7 cellular contexts compared by ENCODE assay signal in the genomic region with DNA sequence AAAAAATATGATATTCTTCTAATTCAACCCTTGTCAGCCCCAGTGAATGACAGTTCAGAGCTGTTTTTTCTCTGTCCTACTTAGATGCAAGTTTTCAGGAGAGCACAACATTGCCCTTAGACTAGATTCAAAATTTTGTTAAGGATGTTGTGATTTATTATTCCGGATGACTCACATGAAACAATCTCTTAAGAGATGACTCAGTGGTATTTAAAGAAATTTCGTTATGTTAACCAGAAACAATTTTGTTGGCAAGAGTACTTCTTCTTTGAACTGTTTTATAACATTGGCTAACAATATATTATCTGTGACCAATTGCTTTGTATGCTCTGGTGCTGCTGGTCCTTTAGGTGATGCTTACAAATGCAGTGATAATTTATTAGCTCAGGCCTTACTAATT.
"Had no signal": no experiment of that assay in that cellular context is flagged by ENCODE, and none has a peak within 500 bp of the region (broad histone marks: within the 10 kb centered on the region; RNA-seq: fewer than 3 reads in every experiment).

No MANE protein-coding gene starts in this region.

- H3K27me3 ChIP-seq: esophagus squamous epithelium, stomach had no signal

- DNase-seq: activated CD4-positive, alpha-beta T cell treated with anti-CD3 and anti-CD28 coated beads, Interleukin-2, amount 10 ng/mL, durations not matched to agents 24 days and 14 days; activated naive CD4-positive, alpha-beta T cell treated with Interleukin-2 at 50 U/mL for 16 hours; esophagus squamous epithelium; left ventricle myocardium superior; nephron progenitor cell; stomach had no signal

- H3K9me3 ChIP-seq: thoracic aorta had no signal

- H3K27ac ChIP-seq: esophagus squamous epithelium, stomach, thoracic aorta had no signal

- H3K4me3 ChIP-seq: esophagus squamous epithelium, stomach, thoracic aorta had no signal

- ATAC-seq: left ventricle myocardium superior had no signal

- H3K36me3 ChIP-seq: esophagus squamous epithelium, stomach, thoracic aorta had no signal

- H3K4me1 ChIP-seq: esophagus squamous epithelium, stomach had no signal
